In the genomic region with DNA sequence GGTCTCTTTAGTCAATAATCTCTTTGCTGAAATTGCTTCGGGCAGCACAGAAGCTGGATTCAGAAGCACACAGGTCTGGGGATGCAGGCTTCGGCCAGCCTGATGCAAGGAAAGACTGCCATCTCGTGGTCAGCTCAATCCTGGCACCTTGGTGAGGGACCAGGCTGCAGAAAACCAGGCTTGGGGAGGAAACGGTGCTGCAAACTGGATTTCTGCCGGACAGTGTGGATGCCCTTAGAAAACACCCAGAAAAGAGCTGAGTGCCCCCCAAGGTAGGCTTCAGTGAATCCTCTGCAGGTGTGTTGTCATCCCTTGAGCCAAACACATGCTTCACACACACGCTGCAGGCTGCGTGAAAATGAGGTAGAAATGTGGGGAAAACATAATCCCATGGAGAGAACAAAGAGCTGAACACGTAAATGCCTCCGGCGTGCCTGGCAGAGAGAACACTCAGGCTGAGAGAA, we compare ENCODE assay signal across 8 cellular contexts.
DNase-seq lines count a peak whose midpoint lies in the region; ATAC-seq and TF ChIP-seq lines count a peak whose summit lies in the region.

No MANE protein-coding gene starts in this region.

- no peak overlapping the region for H3K9ac ChIP-seq in PC-3 (ENCODE audit: low read length)

- POLR2A ChIA-PET in AG04450 (lab: Yijun Ruan, JAX) (no interaction called here), PC-3 (lab: Charles Lee; ENCODE audit: unreplicated experiment) (no interaction called here)

- H3K27ac ChIP-seq in AG04450 (ENCODE audit: low read depth, low read length) = no peak overlapping the region
- no peak overlapping the region for H3K27ac ChIP-seq in HL-60 (replicated peaks)
- no peak overlapping the region for H3K27ac ChIP-seq in PC-3 (ENCODE audit: low read length)

- no peaks in the 10 kb centered on the region for H4K20me1 ChIP-seq in PC-3 (ENCODE audit: low read length)

- no TSS peak for BruUV-seq in PC-3 (replicated peaks; lab: Mats Ljungman, UMichigan)

- intact Hi-C loops in PC-3 (cut with micrococcal nuclease) = loop anchor here (2.0 kb wide), 1 partner anchor 755 kb away; no protein-coding TSS in a partner anchor

- in situ Hi-C loops in GM13976 (cut with MboI; ENCODE audit: low sequenced_read_pairs, unreplicated experiment) = no loop called here

- no peaks in the 10 kb centered on the region for H3K79me2 ChIP-seq in PC-3 (ENCODE audit: low read length)

- no peak for DNase-seq in AG04450 (ENCODE audit: low read depth, low spot score)
- DNase-seq in GM13976 (ENCODE audit: low spot score) = peak; percentile 65
- peak; percentile 15 to 53 for DNase-seq in HL-60 (ENCODE audit: low read depth in 1 of 2, low spot score in 1 of 2)
- peak; percentile 73 for DNase-seq in PC-3
- peak; percentile 42 for DNase-seq in activated naive CD4-positive, alpha-beta T cell treated with Interleukin-2 at 50 U/mL for 16 hours
- DNase-seq in glomerular visceral epithelial cell (ENCODE audit: extremely low spot score) = peak; percentile 48
- no peak for DNase-seq in retinal pigment epithelial cell (ENCODE audit: low read depth)
- DNase-seq in cortex of kidney (lab: John Stamatoyannopoulos, UW) = no peak

- no peaks in the 10 kb centered on the region for H3K9me2 ChIP-seq in PC-3 (replicated peaks; ENCODE audit: low read length)

- H3K9me3 ChIP-seq in AG04450 (ENCODE audit: control insufficient read depth, insufficient read depth, low read length) (peaks cover 2% of the 10 kb centered on the region), PC-3 (ENCODE audit: low read length) (no peaks in the 10 kb centered on the region)

- CTCF ChIA-PET in AG04450 (lab: Charles Lee) (interaction anchor here (0.7 to 2.6 kb wide), 14 partner anchors 9 to 778 kb away, joined by 3 to 16 read pairs (median 4); no protein-coding TSS in a partner anchor), PC-3 (lab: Charles Lee) (interaction anchor here (0.5 to 0.7 kb wide), 2 partner anchors 696 to 749 kb away, joined by 3 to 4 read pairs; no protein-coding TSS in a partner anchor)

- H3K4me2 ChIP-seq in PC-3 (ENCODE audit: low read length) = no peak overlapping the region

- H3K4me3 ChIP-seq in AG04450 (ENCODE audit: low read depth, low read length) = no peak overlapping the region
- H3K4me3 ChIP-seq in HL-60 (replicated peaks; ENCODE audit: insufficient read depth, low read length) = no peak overlapping the region
- no peak overlapping the region for H3K4me3 ChIP-seq in PC-3 (ENCODE audit: low read length)
- no peak overlapping the region for H3K4me3 ChIP-seq in retinal pigment epithelial cell (ENCODE audit: low read length)

- no peak overlapping the region for H2AFZ ChIP-seq in PC-3 (ENCODE audit: low read length)

- H3K4me1 ChIP-seq in PC-3 (ENCODE audit: insufficient read depth, low read length) = no peaks in the 10 kb centered on the region

- no peaks in the 10 kb centered on the region for H3F3A ChIP-seq in PC-3 (ENCODE audit: low read length, unreplicated experiment)

- ATAC-seq in PC-3 = peak; percentile 91

- no peaks in the 10 kb centered on the region for H3K27me3 ChIP-seq in AG04450 (ENCODE audit: control insufficient read depth, insufficient read depth, low read length)
- no peaks in the 10 kb centered on the region for H3K27me3 ChIP-seq in HL-60 (ENCODE audit: insufficient read depth, poor library complexity, severe bottlenecking)
- peaks cover 30% of the 10 kb centered on the region; the same call in 1 of the 2 replicates for H3K27me3 ChIP-seq in PC-3 (ENCODE audit: low read length)

- TF ChIP-seq CTCF in AG04450 (IDR thresholded peaks at IDR 0.05; ENCODE audit: low read depth, low read length) (peak; percentile 61), GM13976 (IDR thresholded peaks at IDR 0.05; ENCODE audit: borderline replicate concordance, control extremely low read depth, extremely low read depth, insufficient read depth, missing control alignments) (peak; percentile 80), HL-60 (IDR thresholded peaks at IDR 0.05; ENCODE audit: insufficient read depth, low read length) (peak; percentile 80), PC-3 (conservative IDR thresholded peaks at IDR 0.05; ENCODE audit: low read depth, low read length) (peak; percentile 95), retinal pigment epithelial cell (conservative IDR thresholded peaks at IDR 0.05; ENCODE audit: low read depth, low read length) (peak; percentile 81)

- H3K36me3 ChIP-seq in PC-3 (ENCODE audit: low read depth, low read length) = no peaks in the 10 kb centered on the region

Comparison
In these comparisons a context has a peak if more than half of its experiments do, and no peak if none do; other contexts are left out.
1. DNase-seq: peak in GM13976 (single experiment), HL-60 (2 of 2), PC-3 (single experiment), activated naive CD4-positive, alpha-beta T cell treated with Interleukin-2 at 50 U/mL for 16 hours (single experiment) and glomerular visceral epithelial cell (single experiment); none in AG04450 (single experiment), retinal pigment epithelial cell (single experiment) and cortex of kidney (single experiment).
2. Peak in every context shown above with its lines, with median percentiles within 50 percentile points of each other: CTCF ChIP-seq.